Comparison of ENCODE assay signal across 35 cellular contexts in the genomic region with DNA sequence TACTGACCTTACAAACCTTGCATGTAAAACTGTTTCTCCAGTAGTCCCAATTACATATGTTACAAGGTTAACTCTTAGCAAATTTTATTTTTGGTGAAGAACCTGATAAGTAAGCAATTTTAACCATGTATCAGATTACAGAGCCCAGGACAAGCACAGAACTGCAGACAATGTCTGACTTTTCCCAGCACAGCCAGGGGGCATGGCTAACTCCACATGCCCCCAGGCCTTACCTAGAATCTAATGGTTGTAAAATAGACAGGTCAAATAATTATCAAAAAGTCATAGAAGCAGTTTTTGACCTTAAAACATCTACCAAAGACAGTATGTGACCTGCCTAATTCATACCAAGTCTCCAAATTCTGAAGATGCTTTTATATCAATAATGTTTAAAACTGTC.
"Had no signal": no experiment of that assay in that cellular context is flagged by ENCODE, and none has a peak within 500 bp of the region (broad histone marks: within the 10 kb centered on the region; RNA-seq: fewer than 3 reads in every experiment).

No MANE protein-coding gene starts in this region.

- H3K4me2 ChIP-seq: KMS-11 had no signal

- DNase-seq: Karpas-422, Kasumi-1, KG1, MG63, MM.1S, MV-4-11, NCI-H1048, NCI-H1092, NCI-H1092 treated with DMSO at 0.1 percent for 48 hours, NCI-H1105, NCI-H1105 treated with DMSO at 0.1 percent for 48 hours, NCI-H1417, NCI-H1417 treated with DMSO at 0.1 percent for 48 hours, NCI-H1436, NCI-H1436 treated with DMSO at 0.1 percent for 48 hours, NCI-H146, NCI-H1694, NCI-H1694 treated with DMSO at 0.1 percent for 48 hours, NCI-H187, NCI-H187 treated with DMSO at 0.1 percent for 48 hours, NCI-H1930, NCI-H2029, NCI-H2029 treated with DMSO at 0.1 percent for 48 hours, NCI-H2081, NCI-H2081 treated with DMSO at 0.1 percent for 48 hours, NCI-H2107, NCI-H2171, NCI-H2171 treated with DMSO at 0.1 percent for 48 hours, NCI-H2227 treated with DMSO at 0.1 percent for 48 hours, NCI-H226, NCI-H345, NCI-H446, NCI-H446 treated with DMSO at 0.1 percent for 48 hours, NCI-H510A had no signal

- H3K4me3 ChIP-seq: MG63 had no signal

- H3K9ac ChIP-seq: KMS-11 had no signal

- H3K27ac ChIP-seq: KMS-11 had no signal

- H3K27me3 ChIP-seq: MG63 had no signal

- H3K36me3 ChIP-seq: MG63 had no signal
